26 cellular contexts compared by ENCODE assay signal in genomic region chr17:81954131-81955057, GRCh38. TPM values are rescaled to one million over a fixed set of nuclear protein-coding genes. Genes with fewer than 3 reads are reported as not detected.
DNase-seq lines count a peak whose midpoint lies in the region; ATAC-seq and TF ChIP-seq lines count a peak whose summit lies in the region.
"Had no signal": no experiment of that assay in that cellular context is flagged by ENCODE, and none has a peak within 500 bp of the region (broad histone marks: within the 10 kb centered on the region; RNA-seq: fewer than 3 reads in every experiment).

No MANE protein-coding gene starts in this region.

- intact Hi-C loops in IMR-90 (cut with micrococcal nuclease) = no loop called here

- H3K79me1 ChIP-seq in IMR-90 (ENCODE audit: low read depth in 1 of 2, low read length in 2 of 2) = no peaks in the 10 kb centered on the region

- no peak overlapping the region for H3K4me3 ChIP-seq in IMR-90 (ENCODE audit: insufficient read depth, low read depth, low read length)
- H3K4me3 ChIP-seq: A549; BLaER1 treated with 17β-estradiol and CSF1 and Interleukin-3, amounts not matched to agents 10 nM and 100 nM; GM12878; GM23248 had no signal

- dilution Hi-C loops in IMR-90 (cut with HindIII; ENCODE audit: low sequenced_read_pairs, unreplicated experiment) = no loop called here

- no peak overlapping the region for H3K4me2 ChIP-seq in IMR-90 (ENCODE audit: low read depth, low read length)
- H3K4me2 ChIP-seq: A549; BLaER1 treated with 17β-estradiol and CSF1 and Interleukin-3, amounts not matched to agents 10 nM and 100 nM; KMS-11; SK-N-SH had no signal

- peaks cover 16% of the 10 kb centered on the region for H3K27me3 Mint-ChIP-seq in chondrocyte (ENCODE audit: low read depth)
- peaks cover 20% of the 10 kb centered on the region for H3K27me3 Mint-ChIP-seq in neural crest cell (ENCODE audit: low read depth)

- in situ Hi-C loops in IMR-90 (cut with MboI; ENCODE audit: low sequenced_read_pairs) = no loop called here

- H3K9me3 Mint-ChIP-seq in chondrocyte (ENCODE audit: low read depth) (no peaks in the 10 kb centered on the region), neural crest cell (no peaks in the 10 kb centered on the region)
- H3K9me3 Mint-ChIP-seq: CD4-positive, alpha-beta T cell; IgD-negative memory B cell had no signal

- H3K9me3 ChIP-seq in IMR-90 (ENCODE audit: control insufficient read depth, insufficient read depth, low read length) = no peaks in the 10 kb centered on the region
- H3K9me3 ChIP-seq: A549; BLaER1 treated with 17β-estradiol and CSF1 and Interleukin-3, amounts not matched to agents 10 nM and 100 nM; SK-N-SH had no signal

- TF ChIP-seq CTCF in IMR-90 (conservative IDR thresholded peaks at IDR 0.05; ENCODE audit: low read depth, low read length) (no peak), chondrocyte (IDR thresholded peaks at IDR 0.05) (no peak), neural crest cell (conservative IDR thresholded peaks at IDR 0.05) (no peak)

- H2AFZ ChIP-seq in IMR-90 (replicated peaks; ENCODE audit: low read length, poor library complexity) = no peak overlapping the region
- H2AFZ ChIP-seq: GM23248 had no signal

- H3K36me3 Mint-ChIP-seq in chondrocyte (ENCODE audit: low read depth) = no peaks in the 10 kb centered on the region
- H3K36me3 Mint-ChIP-seq in neural crest cell (ENCODE audit: low read depth) = no peaks in the 10 kb centered on the region
- H3K36me3 Mint-ChIP-seq: IgD-negative memory B cell had no signal

- no peak for TF ChIP-seq RAD21 in IMR-90 (IDR thresholded peaks at IDR 0.05; ENCODE audit: low read length)

- H3K4me1 ChIP-seq in IMR-90 (ENCODE audit: control insufficient read depth, insufficient read depth, low read length) = no peaks in the 10 kb centered on the region

- no peak overlapping the region for H2BK15ac ChIP-seq in IMR-90 (ENCODE audit: low read depth, low read length)

- WGBS in IMR-90 (ENCODE audit: extremely low coverage in 2 of 2, insufficient read length in 1 of 2), 2 experiments = no CpG with 5 or more reads among the region's 19 CpGs

- H4K8ac ChIP-seq in IMR-90 (ENCODE audit: low read depth in 2 of 2, low read length in 2 of 2) = no peak overlapping the region

- DNase-seq in IMR-90 (no peak), chondrocyte (ENCODE audit: low spot score) (peak; percentile 74), neural crest cell (ENCODE audit: low read depth, low spot score) (no peak), NCI-H526 treated with DMSO at 0.1 percent for 48 hours (lab: John Stamatoyannopoulos, UW) (no peak)
- DNase-seq in activated CD8-positive, alpha-beta memory T cell treated with anti-CD3 and anti-CD28 coated beads, Interleukin-2, amount 50 U/mL, for 4 hours = no peak
- DNase-seq: AML-193; CD4-positive, alpha-beta T cell; COR-L47; DMS53; GDM1; GM23248; H7; MM.1S; NCI-H2029; NCI-H446; NCI-H526; SHP77 treated with DMSO at 0.1 percent for 48 hours; SK-N-SH had no signal

- H3K18ac ChIP-seq in IMR-90 (ENCODE audit: low read depth, low read length) = no peak overlapping the region

- ATAC-seq in IMR-90 (ENCODE audit: low read depth) = no peak
- no peak for ATAC-seq in HG03342 (IDR thresholded peaks at IDR 0.05; ENCODE audit: unreplicated experiment)
- ATAC-seq in HG03135 (IDR thresholded peaks at IDR 0.05; ENCODE audit: unreplicated experiment) = no peak

- H4K20me1 ChIP-seq in IMR-90 (ENCODE audit: insufficient read depth, low read length) = no peaks in the 10 kb centered on the region

- H4K91ac ChIP-seq in IMR-90 (ENCODE audit: insufficient read depth, low read depth, low read length) = no peak overlapping the region

- H3K4me1 Mint-ChIP-seq in chondrocyte (ENCODE audit: low read depth) = peaks cover 4% of the 10 kb centered on the region
- peaks cover 17% of the 10 kb centered on the region for H3K4me1 Mint-ChIP-seq in neural crest cell

- no peak overlapping the region for H3K4me3 Mint-ChIP-seq in chondrocyte (ENCODE audit: unreplicated experiment)
- H3K4me3 Mint-ChIP-seq in neural crest cell = peak overlapping the region; percentile 15
- H3K4me3 Mint-ChIP-seq: CD4-positive, alpha-beta T cell had no signal

- no peaks in the 10 kb centered on the region for H3K36me3 ChIP-seq in IMR-90 (ENCODE audit: control insufficient read depth, insufficient read depth, low read length)
- H3K36me3 ChIP-seq: BLaER1 treated with 17β-estradiol and CSF1 and Interleukin-3, amounts not matched to agents 10 nM and 100 nM had no signal

- POLR2A ChIA-PET in IMR-90 (lab: Charles Lee; ENCODE audit: unreplicated experiment) = no interaction called here

- no peak overlapping the region for H3K4ac ChIP-seq in IMR-90 (ENCODE audit: low read depth, low read length)

- no TSS peak for BruUV-seq in IMR-90 (replicated peaks; lab: Mats Ljungman, UMichigan)

- H3K27ac ChIP-seq in IMR-90 (ENCODE audit: insufficient read depth, low read length) = no peak overlapping the region
- H3K27ac ChIP-seq: A549; BLaER1 treated with 17β-estradiol and CSF1 and Interleukin-3, amounts not matched to agents 10 nM and 100 nM; GM23248; KMS-11 had no signal

- H2BK20ac ChIP-seq in IMR-90 (ENCODE audit: low read depth, low read length) = no peak overlapping the region

- H3K23ac ChIP-seq in IMR-90 (ENCODE audit: low read depth, low read length) = no peak overlapping the region

- CTCF ChIA-PET in IMR-90 (lab: Yijun Ruan, JAX) = no interaction called here

- no peak overlapping the region for H4K5ac ChIP-seq in IMR-90 (ENCODE audit: low read depth, low read length)

- no peak overlapping the region for H2BK120ac ChIP-seq in IMR-90 (ENCODE audit: low read depth, low read length)

- TF ChIP-seq POLR2A in IMR-90 (IDR thresholded peaks at IDR 0.05; ENCODE audit: low read depth, low read length) = no peak

- no peak overlapping the region for H2BK5ac ChIP-seq in IMR-90 (ENCODE audit: low read depth, low read length, poor library complexity, severe bottlenecking)

- no peaks in the 10 kb centered on the region for H3K9me1 ChIP-seq in IMR-90 (ENCODE audit: insufficient read depth, low read length)

- peaks cover 20% of the 10 kb centered on the region for H3K27me3 ChIP-seq in IMR-90 (ENCODE audit: control insufficient read depth, insufficient read depth, low read length)

- H3K27ac Mint-ChIP-seq in chondrocyte (ENCODE audit: unreplicated experiment) (no peak overlapping the region), neural crest cell (ENCODE audit: unreplicated experiment) (peak overlapping the region; percentile 43)
- H3K27ac Mint-ChIP-seq: CD4-positive, alpha-beta T cell; IgD-negative memory B cell had no signal

- peak overlapping the region; percentile 16; the same call in 1 of the 2 replicates for H2AK5ac ChIP-seq in IMR-90 (ENCODE audit: low read depth, low read length)

- peak overlapping the region; percentile 42 for H2AK9ac ChIP-seq in IMR-90 (replicated peaks; ENCODE audit: low read depth, low read length, poor library complexity)

- H3K14ac ChIP-seq in IMR-90 (replicated peaks; ENCODE audit: low read depth, low read length) = no peak overlapping the region

- no peak overlapping the region for H3K56ac ChIP-seq in IMR-90 (ENCODE audit: extremely low read depth, insufficient read depth, low read length)

- H3K9ac ChIP-seq in IMR-90 (ENCODE audit: low read depth, low read length) = no peak overlapping the region
- H3K9ac ChIP-seq: BLaER1 treated with 17β-estradiol and CSF1 and Interleukin-3, amounts not matched to agents 10 nM and 100 nM; GM23248; KMS-11; SK-N-SH had no signal

TF ChIP-seq in IMR-90, 13 proteins besides CTCF, POLR2A, EP300 and RAD21:
- no peak for TF ChIP-seq CHD1 (IDR thresholded peaks at IDR 0.05; ENCODE audit: low read depth, low read length)
- TF ChIP-seq NFE2L2 (IDR thresholded peaks at IDR 0.05; ENCODE audit: low read depth, low read length) = no peak
- no peak for TF ChIP-seq CEBPB (IDR thresholded peaks at IDR 0.05; ENCODE audit: low read depth, low read length)
- TF ChIP-seq MAFK (IDR thresholded peaks at IDR 0.05; ENCODE audit: low read depth, low read length) = no peak
- no peak for TF ChIP-seq MXI1 (IDR thresholded peaks at IDR 0.05; ENCODE audit: borderline replicate concordance, low read depth, low read length)
- no peak for TF ChIP-seq MAZ (IDR thresholded peaks at IDR 0.05; ENCODE audit: borderline replicate concordance, low read depth, low read length)

RNA-seq across cellular contexts. Expression of gene NOTUM, which starts 6.6 kb away (rescaled TPM):
- total RNA-seq in IMR-90 (2012; rRNA removed) = not detected in 2 replicates
- polyA plus RNA-seq in IMR-90 (2012; rRNA removed) = 0.05 and 0.06 TPM in 2 replicates
- 0.03 and 0.07 TPM in 2 replicates for polyA plus RNA-seq in IMR-90 (2012; cell fraction: cytosol; rRNA removed)
- polyA plus RNA-seq in IMR-90 (2012; cell fraction: nucleus; rRNA removed; ENCODE audit: low replicate concordance) = 0.07 and 0.22 TPM in 2 replicates
- total RNA-seq in chondrocyte = 0.29 TPM in 1 of 3 replicates, not detected in the others
- total RNA-seq in neural crest cell = 5.9 and 6.3 TPM in 2 replicates
- total RNA-seq: CD4-positive, alpha-beta T cell; GM23248 had no signal
- polyA plus RNA-seq: GM23248, IgD-negative memory B cell had no signal

RNA-seq across cellular contexts. Expression of gene MYADML2, which starts 7.4 kb away (rescaled TPM):
- not detected in 2 replicates for total RNA-seq in IMR-90 (2012; rRNA removed)
- not detected in 2 replicates for polyA plus RNA-seq in IMR-90 (2012; rRNA removed)
- polyA plus RNA-seq in IMR-90 (2012; cell fraction: cytosol; rRNA removed) = not detected in 2 replicates
- not detected in 2 replicates for polyA plus RNA-seq in IMR-90 (2012; cell fraction: nucleus; rRNA removed; ENCODE audit: low replicate concordance)
- total RNA-seq in chondrocyte = not detected in 3 replicates
- total RNA-seq in neural crest cell = 0.11 TPM in 1 of 2 replicates, not detected in the other
- total RNA-seq: CD4-positive, alpha-beta T cell; Daoy; GM12878; GM23248 had no signal
- polyA plus RNA-seq: A549, GM12878, GM23248, IgD-negative memory B cell, SK-N-SH had no signal

RNA-seq across cellular contexts. Expression of gene PYCR1, which starts 17.3 kb away (rescaled TPM):
- total RNA-seq in IMR-90 (2012; rRNA removed) (95.0 and 115 TPM in 2 replicates), chondrocyte (154 to 235 TPM (median 224 TPM) in 3 replicates), neural crest cell (93.0 and 102 TPM in 2 replicates)
- polyA plus RNA-seq in IMR-90 (2012; rRNA removed) = 177 and 181 TPM in 2 replicates
- 73.1 and 242 TPM in 2 replicates for polyA plus RNA-seq in IMR-90 (2012; cell fraction: cytosol; rRNA removed)
- polyA plus RNA-seq in IMR-90 (2012; cell fraction: nucleus; rRNA removed; ENCODE audit: low replicate concordance) = 94.9 and 231 TPM in 2 replicates

RNA-seq across cellular contexts. Expression of gene ASPSCR1, which starts 23.0 kb away (rescaled TPM):
- 7.2 and 8.3 TPM in 2 replicates for total RNA-seq in IMR-90 (2012; rRNA removed)
- 17.2 and 26.0 TPM in 2 replicates for polyA plus RNA-seq in IMR-90 (2012; rRNA removed)
- 22.0 and 24.6 TPM in 2 replicates for polyA plus RNA-seq in IMR-90 (2012; cell fraction: cytosol; rRNA removed)
- polyA plus RNA-seq in IMR-90 (2012; cell fraction: nucleus; rRNA removed; ENCODE audit: low replicate concordance) = 57.3 and 145 TPM in 2 replicates
- 30.4 to 36.9 TPM (median 36.1 TPM) in 3 replicates for total RNA-seq in chondrocyte
- 50.0 and 51.9 TPM in 2 replicates for total RNA-seq in neural crest cell

RNA-seq across cellular contexts. Expression of gene MAFG, which starts 26.9 kb away (rescaled TPM):
- total RNA-seq in IMR-90 (2012; rRNA removed) = 6.1 and 6.4 TPM in 2 replicates
- 14.3 and 15.4 TPM in 2 replicates for polyA plus RNA-seq in IMR-90 (2012; rRNA removed)
- polyA plus RNA-seq in IMR-90 (2012; cell fraction: cytosol; rRNA removed) = 12.4 and 15.1 TPM in 2 replicates
- polyA plus RNA-seq in IMR-90 (2012; cell fraction: nucleus; rRNA removed; ENCODE audit: low replicate concordance) = 82.7 and 90.6 TPM in 2 replicates
- 28.3 to 38.1 TPM (median 37.8 TPM) in 3 replicates for total RNA-seq in chondrocyte
- total RNA-seq in neural crest cell = 24.1 and 24.2 TPM in 2 replicates
